15 cellular contexts compared by ENCODE assay signal in the genomic region with DNA sequence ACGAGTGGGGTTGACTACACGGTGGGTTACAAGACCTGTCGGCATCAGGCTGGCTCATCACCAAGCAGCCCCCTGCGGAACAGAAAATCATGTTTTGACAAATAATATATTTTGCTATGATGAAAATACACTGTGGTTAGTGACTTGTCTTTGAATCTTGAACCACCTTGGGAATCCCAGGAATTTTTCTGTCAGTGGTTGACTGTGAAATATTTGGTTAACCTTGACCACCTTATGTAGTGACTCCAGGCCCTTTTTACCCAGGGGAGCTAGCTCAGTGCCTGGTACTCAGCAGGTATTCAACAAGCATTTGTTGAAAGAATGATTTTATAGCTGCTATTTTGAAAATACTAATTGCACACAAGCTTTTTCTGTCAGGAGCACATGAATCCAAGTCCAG.
A peak's percentile ranks its signal among the peaks of the same experiment; 100 is the strongest.
DNase-seq lines count a peak whose midpoint lies in the region; ATAC-seq, FAIRE-seq and TF ChIP-seq lines count a peak whose summit lies in the region.
"Had no signal": no experiment of that assay in that cellular context is flagged by ENCODE, and none has a peak within 500 bp of the region (broad histone marks: within the 10 kb centered on the region; RNA-seq: fewer than 3 reads in every experiment).

No MANE protein-coding gene starts in this region.

- DNase-seq in NCI-H69 (lab: John Stamatoyannopoulos, UW) (peak; percentile 14), astrocyte of the hippocampus (ENCODE audit: low read depth, low spot score) (peak; percentile 5), kidney tubule cell (ENCODE audit: low spot score) (peak; percentile 57), urothelium cell line (ENCODE audit: low spot score) (no peak), HepG2 (ENCODE audit: low spot score) (no peak), left ventricle myocardium inferior (no peak), posterior vena cava (ENCODE audit: low spot score) (no peak)
- DNase-seq: AML-193; Calu3; CD8-positive, alpha-beta T cell; DMS79 treated with DMSO at 0.1 percent for 48 hours; GF-D8; GM23248 had no signal

- H4K20me1 ChIP-seq in HepG2 (ENCODE audit: insufficient read depth, low read length) = no peaks in the 10 kb centered on the region

- ATAC-seq in HepG2 = no peak
- ATAC-seq: CD8-positive, alpha-beta T cell had no signal

- H2AFZ ChIP-seq in HepG2 (ENCODE audit: low read length) = no peak overlapping the region
- H2AFZ ChIP-seq: GM23248 had no signal

- in situ Hi-C loops in HepG2 (cut with HindIII; ENCODE audit: extremely low pct_ligation_motif_present, low pct_unique_long_range_greater_than_20kb) = no loop called here

- POLR2A ChIA-PET in HepG2 (lab: Yijun Ruan, JAX) = no interaction called here

- H3K36me3 ChIP-seq in HepG2 (replicated peaks in 1 of 2; ENCODE audit: control insufficient read depth in 1 of 2, insufficient read depth in 2 of 2, low read length in 2 of 2) = no peaks in the 10 kb centered on the region
- H3K36me3 ChIP-seq in left ventricle myocardium inferior = no peaks in the 10 kb centered on the region
- H3K36me3 ChIP-seq: HAP-1 had no signal

- intact Hi-C loops in HepG2 (cut with micrococcal nuclease; ENCODE audit: unreplicated experiment) (no loop called here), left ventricle myocardium inferior (cut with micrococcal nuclease) (no loop called here), posterior vena cava (cut with DNase I) (loop anchor here in 1 of 2 donors (5.0 kb wide), 1 partner anchor 67 kb away; no protein-coding TSS in a partner anchor)

- H3K27ac ChIP-seq in HepG2 (ENCODE audit: extremely low read length, insufficient read depth, low read length) (no peak overlapping the region), left ventricle myocardium inferior (replicated peaks) (no peak overlapping the region)
- H3K27ac ChIP-seq: C4-2B, GM23248 had no signal

- H3K9me3 ChIP-seq in HepG2 (ENCODE audit: low read length) = no peaks in the 10 kb centered on the region
- no peaks in the 10 kb centered on the region for H3K9me3 ChIP-seq in left ventricle myocardium inferior (replicated peaks)
- H3K9me3 ChIP-seq: HAP-1 had no signal

- TF ChIP-seq POLR2A in HepG2 (IDR thresholded peaks at IDR 0.05; ENCODE audit: insufficient read depth in 1 of 2, low read depth in 2 of 2, low read length in 2 of 2) = no peak

- peak; percentile 30 for FAIRE-seq in urothelium cell line (lab: Jason Lieb, UNC)
- FAIRE-seq in HepG2 (lab: Jason Lieb, UNC) = no peak

- TF ChIP-seq EP300 in HepG2 (IDR thresholded peaks at IDR 0.05; ENCODE audit: low read depth in 2 of 2, low read length in 2 of 2) (no peak), HepG2 (CRISPR knock-in tag; IDR thresholded peaks at IDR 0.05; ENCODE audit: borderline replicate concordance) (no peak)

- TF ChIP-seq CTCF in HepG2 (CRISPR knock-in tag; IDR thresholded peaks at IDR 0.05) (no peak), left ventricle myocardium inferior (IDR thresholded peaks at IDR 0.05; ENCODE audit: borderline replicate concordance) (no peak)

- H3K4me2 ChIP-seq in HepG2 (ENCODE audit: low read depth, low read length) = no peak overlapping the region

- TF ChIP-seq RAD21 in HepG2 (CRISPR knock-in tag; IDR thresholded peaks at IDR 0.05) = no peak

- no peaks in the 10 kb centered on the region for H3K27me3 ChIP-seq in HepG2 (ENCODE audit: control insufficient read depth in 1 of 2, insufficient read depth in 2 of 2, low read length in 2 of 2)
- no peaks in the 10 kb centered on the region for H3K27me3 ChIP-seq in left ventricle myocardium inferior (ENCODE audit: low read depth)

- 56% methylated on average over 4 of the region's 4 CpGs for WGBS in HepG2 (ENCODE audit: low lambda C conversion rate)

- H3K9ac ChIP-seq in HepG2 (ENCODE audit: insufficient read depth, low read depth, low read length) = no peak overlapping the region
- H3K9ac ChIP-seq: GM23248 had no signal

- H3K4me1 ChIP-seq in HepG2 (ENCODE audit: insufficient read depth, low read length) = no peaks in the 10 kb centered on the region
- no peaks in the 10 kb centered on the region for H3K4me1 ChIP-seq in left ventricle myocardium inferior

- no TSS peak for BruUV-seq in HepG2 (replicated peaks; lab: Mats Ljungman, UMichigan)

- H3K4me3 ChIP-seq in HepG2 (replicated peaks in 1 of 3; ENCODE audit: insufficient read depth in 1 of 3, low read depth in 2 of 3, low read length in 3 of 3) = no peak overlapping the region
- H3K4me3 ChIP-seq in left ventricle myocardium inferior = no peak overlapping the region
- H3K4me3 ChIP-seq: GM23248, HAP-1 had no signal

- CTCF ChIA-PET in HepG2 (lab: Yijun Ruan, JAX; ENCODE audit: low intra/inter-chr PET ratio, low total read pairs) = no interaction called here

- H3K79me2 ChIP-seq in HepG2 (ENCODE audit: insufficient read depth, low read length) = no peaks in the 10 kb centered on the region

TF ChIP-seq in HepG2, 621 proteins besides CTCF, POLR2A, EP300 and RAD21 (continues in another document):
- TF ChIP-seq, protein P1, sequence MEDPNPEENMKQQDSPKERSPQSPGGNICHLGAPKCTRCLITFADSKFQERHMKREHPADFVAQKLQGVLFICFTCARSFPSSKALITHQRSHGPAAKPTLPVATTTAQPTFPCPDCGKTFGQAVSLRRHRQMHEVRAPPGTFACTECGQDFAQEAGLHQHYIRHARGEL (CRISPR knock-in tag; IDR thresholded peaks at IDR 0.05) = no peak
- TF ChIP-seq, protein P2, sequence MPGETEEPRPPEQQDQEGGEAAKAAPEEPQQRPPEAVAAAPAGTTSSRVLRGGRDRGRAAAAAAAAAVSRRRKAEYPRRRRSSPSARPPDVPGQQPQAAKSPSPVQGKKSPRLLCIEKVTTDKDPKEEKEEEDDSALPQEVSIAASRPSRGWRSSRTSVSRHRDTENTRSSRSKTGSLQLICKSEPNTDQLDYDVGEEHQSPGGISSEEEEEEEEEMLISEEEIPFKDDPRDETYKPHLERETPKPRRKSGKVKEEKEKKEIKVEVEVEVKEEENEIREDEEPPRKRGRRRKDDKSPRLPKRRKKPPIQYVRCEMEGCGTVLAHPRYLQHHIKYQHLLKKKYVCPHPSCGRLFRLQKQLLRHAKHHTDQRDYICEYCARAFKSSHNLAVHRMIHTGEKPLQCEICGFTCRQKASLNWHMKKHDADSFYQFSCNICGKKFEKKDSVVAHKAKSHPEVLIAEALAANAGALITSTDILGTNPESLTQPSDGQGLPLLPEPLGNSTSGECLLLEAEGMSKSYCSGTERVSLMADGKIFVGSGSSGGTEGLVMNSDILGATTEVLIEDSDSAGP (CRISPR knock-in tag; IDR thresholded peaks at IDR 0.05; ENCODE audit: borderline replicate concordance) = no peak
- TF ChIP-seq CHD2 (IDR thresholded peaks at IDR 0.05; ENCODE audit: low read depth, low read length) (no peak), TEAD2 (CRISPR knock-in tag; IDR thresholded peaks at IDR 0.05) (no peak), NR2F1 (CRISPR knock-in tag; IDR thresholded peaks at IDR 0.05) (no peak), KDM2A (CRISPR knock-in tag; IDR thresholded peaks at IDR 0.05; ENCODE audit: borderline replicate concordance, low read depth) (no peak), RFXAP (CRISPR knock-in tag; IDR thresholded peaks at IDR 0.05; ENCODE audit: borderline replicate concordance) (no peak), MAFG (CRISPR knock-in tag; IDR thresholded peaks at IDR 0.05) (no peak), ZNF382 (CRISPR knock-in tag; IDR thresholded peaks at IDR 0.05; ENCODE audit: borderline replicate concordance) (no peak), ZNF841 (CRISPR knock-in tag; IDR thresholded peaks at IDR 0.05; ENCODE audit: borderline replicate concordance) (no peak), YY1 (IDR thresholded peaks at IDR 0.05; ENCODE audit: insufficient read depth, insufficient replicate concordance, low read depth, low read length) (no peak), ZFP82 (CRISPR knock-in tag; IDR thresholded peaks at IDR 0.05; ENCODE audit: borderline replicate concordance) (no peak), ZNF430 (CRISPR knock-in tag; IDR thresholded peaks at IDR 0.05) (no peak), EZH2 (conservative IDR thresholded peaks at IDR 0.05; ENCODE audit: low read depth, low read length) (no peak)
- TF ChIP-seq, protein P3, sequence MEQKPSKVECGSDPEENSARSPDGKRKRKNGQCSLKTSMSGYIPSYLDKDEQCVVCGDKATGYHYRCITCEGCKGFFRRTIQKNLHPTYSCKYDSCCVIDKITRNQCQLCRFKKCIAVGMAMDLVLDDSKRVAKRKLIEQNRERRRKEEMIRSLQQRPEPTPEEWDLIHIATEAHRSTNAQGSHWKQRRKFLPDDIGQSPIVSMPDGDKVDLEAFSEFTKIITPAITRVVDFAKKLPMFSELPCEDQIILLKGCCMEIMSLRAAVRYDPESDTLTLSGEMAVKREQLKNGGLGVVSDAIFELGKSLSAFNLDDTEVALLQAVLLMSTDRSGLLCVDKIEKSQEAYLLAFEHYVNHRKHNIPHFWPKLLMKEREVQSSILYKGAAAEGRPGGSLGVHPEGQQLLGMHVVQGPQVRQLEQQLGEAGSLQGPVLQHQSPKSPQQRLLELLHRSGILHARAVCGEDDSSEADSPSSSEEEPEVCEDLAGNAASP (CRISPR knock-in tag; IDR thresholded peaks at IDR 0.05; ENCODE audit: borderline replicate concordance) = no peak
- TF ChIP-seq, protein P4, sequence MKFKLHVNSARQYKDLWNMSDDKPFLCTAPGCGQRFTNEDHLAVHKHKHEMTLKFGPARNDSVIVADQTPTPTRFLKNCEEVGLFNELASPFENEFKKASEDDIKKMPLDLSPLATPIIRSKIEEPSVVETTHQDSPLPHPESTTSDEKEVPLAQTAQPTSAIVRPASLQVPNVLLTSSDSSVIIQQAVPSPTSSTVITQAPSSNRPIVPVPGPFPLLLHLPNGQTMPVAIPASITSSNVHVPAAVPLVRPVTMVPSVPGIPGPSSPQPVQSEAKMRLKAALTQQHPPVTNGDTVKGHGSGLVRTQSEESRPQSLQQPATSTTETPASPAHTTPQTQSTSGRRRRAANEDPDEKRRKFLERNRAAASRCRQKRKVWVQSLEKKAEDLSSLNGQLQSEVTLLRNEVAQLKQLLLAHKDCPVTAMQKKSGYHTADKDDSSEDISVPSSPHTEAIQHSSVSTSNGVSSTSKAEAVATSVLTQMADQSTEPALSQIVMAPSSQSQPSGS (CRISPR knock-in tag; IDR thresholded peaks at IDR 0.05) = no peak
- TF ChIP-seq, protein P5, sequence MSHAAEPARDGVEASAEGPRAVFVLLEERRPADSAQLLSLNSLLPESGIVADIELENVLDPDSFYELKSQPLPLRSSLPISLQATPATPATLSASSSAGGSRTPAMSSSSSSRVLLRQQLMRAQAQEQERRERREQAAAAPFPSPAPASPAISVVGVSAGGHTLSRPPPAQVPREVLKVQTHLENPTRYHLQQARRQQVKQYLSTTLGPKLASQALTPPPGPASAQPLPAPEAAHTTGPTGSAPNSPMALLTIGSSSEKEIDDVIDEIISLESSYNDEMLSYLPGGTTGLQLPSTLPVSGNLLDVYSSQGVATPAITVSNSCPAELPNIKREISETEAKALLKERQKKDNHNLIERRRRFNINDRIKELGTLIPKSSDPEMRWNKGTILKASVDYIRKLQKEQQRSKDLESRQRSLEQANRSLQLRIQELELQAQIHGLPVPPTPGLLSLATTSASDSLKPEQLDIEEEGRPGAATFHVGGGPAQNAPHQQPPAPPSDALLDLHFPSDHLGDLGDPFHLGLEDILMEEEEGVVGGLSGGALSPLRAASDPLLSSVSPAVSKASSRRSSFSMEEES (CRISPR knock-in tag; IDR thresholded peaks at IDR 0.05) = no peak

Comparison
In these comparisons a context has a peak if more than half of its experiments do, and no peak if none do; other contexts are left out.
1. DNase-seq: peak in NCI-H69 (single experiment), astrocyte of the hippocampus (single experiment) and kidney tubule cell (single experiment); none in urothelium cell line (single experiment), HepG2 (single experiment), left ventricle myocardium inferior (single experiment) and posterior vena cava (single experiment).